ENCODE assay signal across 8 cellular contexts in genomic region chr14:80942158-80942738, GRCh38. TPM values are rescaled to one million over a fixed set of nuclear protein-coding genes. Genes with fewer than 3 reads are reported as not detected.
DNase-seq lines count a peak whose midpoint lies in the region; ATAC-seq and TF ChIP-seq lines count a peak whose summit lies in the region.

No MANE protein-coding gene starts in this region.

- no peak for TF ChIP-seq CTCF in Peyer's patch (IDR thresholded peaks at IDR 0.05)
- no peak for TF ChIP-seq CTCF in psoas muscle (IDR thresholded peaks at IDR 0.05)

- no peaks in the 10 kb centered on the region for H3K27me3 ChIP-seq in Peyer's patch
- H3K27me3 ChIP-seq in psoas muscle (ENCODE audit: insufficient read depth in 3 of 3, low read length in 2 of 3), result no peaks in the 10 kb centered on the region

- H3K36me3 ChIP-seq in Peyer's patch (no peaks in the 10 kb centered on the region), psoas muscle (ENCODE audit: insufficient read depth in 1 of 2, low read depth in 1 of 2) (no peaks in the 10 kb centered on the region)

- peak overlapping the region; percentile 27 to 65 (median 46) for H3K27ac ChIP-seq in Peyer's patch
- H3K27ac ChIP-seq in psoas muscle, result peak overlapping the region; percentile 64

- ATAC-seq in HG02571 (IDR thresholded peaks at IDR 0.05; ENCODE audit: unreplicated experiment) (peak; percentile 3), psoas muscle (peak in 2 of 4 donors; percentile 31 to 49), GM21717 (IDR thresholded peaks at IDR 0.05; ENCODE audit: unreplicated experiment) (no peak)

- DNase-seq in DMS 273 (lab: John Stamatoyannopoulos, UW; ENCODE audit: unreplicated experiment), result peak; percentile 41
- DNase-seq in DMS 273 treated with DMSO at 0.1 percent for 48 hours (lab: John Stamatoyannopoulos, UW), result no peak
- DNase-seq in Peyer's patch, result no peak
- peak; percentile 58 to 65 for DNase-seq in erythroblast (lab: John Stamatoyannopoulos, UW)
- DNase-seq in psoas muscle, result no peak
- DNase-seq in NCI-H2107 treated with DMSO at 0.1 percent for 48 hours (lab: John Stamatoyannopoulos, UW; ENCODE audit: unreplicated experiment), result no peak

- TF ChIP-seq POLR2A in Peyer's patch (IDR thresholded peaks at IDR 0.05), result no peak
- no peak for TF ChIP-seq POLR2A in erythroblast (IDR thresholded peaks at IDR 0.05; ENCODE audit: low read length)

- H3K9me3 ChIP-seq in Peyer's patch, result no peaks in the 10 kb centered on the region
- H3K9me3 ChIP-seq in psoas muscle, result no peaks in the 10 kb centered on the region

- 20 to 41% (median 26%) methylated on average over 5 of the region's 5 CpGs for WGBS in psoas muscle, 3 donors

- H3K4me1 ChIP-seq in Peyer's patch, result peaks cover 0 to 7% (median 2%) of the 10 kb centered on the region in 4 donors
- H3K4me1 ChIP-seq in psoas muscle, result peaks cover 10% of the 10 kb centered on the region

- intact Hi-C loops in psoas muscle (cut with DNase I), result no loop called here

- H3K4me3 ChIP-seq in Peyer's patch (peak overlapping the region; percentile 57 to 82 (median 74)), psoas muscle (peak overlapping the region; percentile 82)

RNA-seq across cellular contexts. Expression of gene CEP128, which starts 0.7 kb away (rescaled TPM):
- total RNA-seq in Peyer's patch (10 to 100 TPM in 1 of 4 donors, 1 to 10 TPM in 3; 5.9 to 51.2 (median 6.7) TPM), psoas muscle (1 to 10 TPM; 1.4 to 2.3 (median 1.9) TPM)
- polyA plus RNA-seq in psoas muscle, result 1 to 10 TPM in 1 of 3 donors, under 1 TPM in 2; 0.79 to 2.3 (median 0.94) TPM

RNA-seq across cellular contexts. Expression of gene TSHR, which starts 13.2 kb away (rescaled TPM):
- total RNA-seq in Peyer's patch (not detected), psoas muscle (under 1 TPM in 2 of 4 donors, not detected in 2; 0.08 to 0.60 TPM)
- under 1 TPM; 0.01 to 0.20 (median 0.12) TPM for polyA plus RNA-seq in psoas muscle

Comparison
In these comparisons a context has a peak if more than half of its experiments do, and no peak if none do; other contexts are left out.
1. DNase-seq: peak in DMS 273 (single experiment) and erythroblast (2 of 2); none in DMS 273 treated with DMSO at 0.1 percent for 48 hours (single experiment), Peyer's patch (0 of 3), psoas muscle (0 of 2) and NCI-H2107 treated with DMSO at 0.1 percent for 48 hours (single experiment).